Comparison of ENCODE assay signal across 11 cellular contexts in the genomic region with DNA sequence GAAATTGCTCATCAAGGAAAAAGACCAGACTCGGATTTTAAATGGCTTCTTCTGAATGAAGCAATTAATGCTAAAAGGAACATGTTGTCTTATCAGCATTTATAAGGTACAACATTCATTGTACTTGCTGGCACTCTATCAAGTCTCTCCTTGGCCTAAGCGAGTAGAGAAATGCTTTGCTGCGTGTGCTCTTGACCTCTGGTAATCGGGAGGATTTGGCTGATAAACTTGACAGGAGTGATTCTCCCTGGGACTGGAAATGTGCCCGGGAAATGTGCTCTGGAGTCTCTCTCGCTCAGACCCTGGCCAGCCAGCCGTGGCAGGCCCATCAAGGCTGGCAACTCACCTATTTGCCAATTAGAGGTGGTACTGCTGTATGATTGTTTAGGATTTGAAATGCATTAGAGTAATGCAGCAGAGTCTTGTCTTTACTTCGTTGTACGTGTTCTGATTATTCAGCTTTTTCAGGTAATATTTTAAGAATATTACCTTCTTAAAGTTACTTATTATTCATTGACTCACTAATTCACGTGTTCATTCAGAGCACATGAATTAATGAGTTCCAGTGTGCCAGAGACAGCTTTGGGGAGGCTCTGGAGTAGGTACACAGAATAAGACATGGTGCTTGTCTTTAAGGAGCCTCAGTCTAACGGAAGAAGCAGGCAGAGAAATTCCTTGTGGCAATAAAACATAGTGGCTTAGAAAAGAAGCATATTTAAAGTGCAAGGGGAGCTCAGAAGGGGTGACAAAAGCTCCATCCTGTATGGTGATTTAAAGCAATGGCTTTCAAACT. TPM values are rescaled to one million over a fixed set of nuclear protein-coding genes. Genes with fewer than 3 reads are reported as not detected.
DNase-seq lines count a peak whose midpoint lies in the region; ATAC-seq and TF ChIP-seq lines count a peak whose summit lies in the region.
"Had no signal": no experiment of that assay in that cellular context is flagged by ENCODE, and none has a peak within 500 bp of the region (broad histone marks: within the 10 kb centered on the region; RNA-seq: fewer than 3 reads in every experiment).

No MANE protein-coding gene starts in this region.

- no peak overlapping the region for H3K9ac ChIP-seq in duodenal mucosa (ENCODE audit: low read depth in 1 of 2, low read length in 2 of 2)

- H3K4me3 ChIP-seq in duodenal mucosa (ENCODE audit: low read depth in 1 of 2, low read length in 2 of 2) (peak overlapping the region; percentile 14 to 36), lung (no peak overlapping the region), testis (no peak overlapping the region)

- H3K9me3 ChIP-seq in duodenal mucosa (ENCODE audit: control insufficient read depth in 1 of 2, low read length in 2 of 2) (peaks cover 0 to 8% of the 10 kb centered on the region in 2 donors), lung (ENCODE audit: control insufficient read depth in 2 of 2, insufficient read depth in 1 of 2, low read length in 1 of 2) (peaks cover 3 to 7% of the 10 kb centered on the region in 2 donors), testis (no peaks in the 10 kb centered on the region)

- no peak overlapping the region for H3K27ac ChIP-seq in duodenal mucosa (ENCODE audit: low read depth, low read length)
- H3K27ac ChIP-seq in lung (ENCODE audit: low read depth in 1 of 2, low read length in 1 of 2) = peak overlapping the region; percentile 41 to 73
- peak overlapping the region; percentile 52 to 81 for H3K27ac ChIP-seq in testis
- H3K27ac ChIP-seq: neutrophil had no signal

- intact Hi-C loops in testis (cut with DNase I; ENCODE audit: low total_unique reads) = no loop called here

- TF ChIP-seq CTCF in lung (IDR thresholded peaks at IDR 0.05; ENCODE audit: control extremely low read depth, extremely low read depth) = no peak
- no peak for TF ChIP-seq CTCF in testis (IDR thresholded peaks at IDR 0.05)

- no peaks in the 10 kb centered on the region for H3K36me3 ChIP-seq in duodenal mucosa (ENCODE audit: control insufficient read depth in 1 of 2, insufficient read depth in 2 of 2, low read length in 2 of 2)
- no peaks in the 10 kb centered on the region for H3K36me3 ChIP-seq in lung (ENCODE audit: control insufficient read depth in 2 of 2, insufficient read depth in 2 of 2, low read length in 2 of 2)
- no peaks in the 10 kb centered on the region for H3K36me3 ChIP-seq in testis (ENCODE audit: low read depth, missing control alignments)
- H3K36me3 ChIP-seq: neutrophil had no signal

- H3K27me3 ChIP-seq in duodenal mucosa (ENCODE audit: control insufficient read depth in 1 of 2, insufficient read depth in 2 of 2, low read length in 2 of 2) (no peaks in the 10 kb centered on the region), lung (ENCODE audit: control insufficient read depth, insufficient read depth) (no peaks in the 10 kb centered on the region), testis (no peaks in the 10 kb centered on the region)
- H3K27me3 ChIP-seq: neutrophil had no signal

- ATAC-seq in lung (ENCODE audit: insufficient read depth, low FRiP score) (peak; percentile 27), GM19035 (IDR thresholded peaks at IDR 0.05; ENCODE audit: unreplicated experiment) (no peak)

- TF ChIP-seq POLR2A in testis (IDR thresholded peaks at IDR 0.05) = no peak

- H3K4me1 ChIP-seq in duodenal mucosa (ENCODE audit: control insufficient read depth in 1 of 2, insufficient read depth in 2 of 2, low read length in 2 of 2) (peaks cover 0 to 17% of the 10 kb centered on the region in 2 donors), lung (ENCODE audit: control insufficient read depth in 2 of 2, insufficient read depth in 2 of 2, low read length in 2 of 2) (peaks cover 0 to 5% of the 10 kb centered on the region in 2 donors), testis (peaks cover 28% of the 10 kb centered on the region)

- peak; percentile 36 for DNase-seq in NCI-H226
- DNase-seq in lung (ENCODE audit: low spot score) = peak; percentile 31
- peak; percentile 65 for DNase-seq in testis
- no peak for DNase-seq in NCI-H526 treated with DMSO at 0.1 percent for 48 hours (lab: John Stamatoyannopoulos, UW)
- no peak for DNase-seq in NCI-H2107 treated with DMSO at 0.1 percent for 48 hours (lab: John Stamatoyannopoulos, UW; ENCODE audit: unreplicated experiment)
- no peak for DNase-seq in amniotic stem cell (lab: John Stamatoyannopoulos, UW)
- DNase-seq: activated CD4-positive, alpha-beta T cell treated with anti-CD3 and anti-CD28 coated beads, Interleukin-2, amount 50 U/mL, for 1 hour; NCI-H2029 treated with DMSO at 0.1 percent for 48 hours had no signal

- WGBS in lung, 2 donors = 47 to 71% methylated on average over 11 of the region's 11 CpGs
- 29 to 51% methylated on average over 11 of the region's 11 CpGs for WGBS in testis, 2 donors

RNA-seq across cellular contexts. Expression of a gene that starts 48.0 kb away (rescaled TPM):
- total RNA-seq in lung (10 to 100 TPM; 10.5 to 13.8 TPM), testis (10 to 100 TPM; 15.9 to 25.2 TPM)
- polyA plus RNA-seq in lung (1 to 10 TPM; 3.7 to 8.3 TPM), testis (ENCODE audit: insufficient read depth, low read depth, low replicate concordance) (15.5 TPM)

Comparison
In these comparisons a context has a peak if more than half of its experiments do, and no peak if none do; other contexts are left out.
1. DNase-seq: peak in NCI-H226 (single experiment), lung (single experiment) and testis (single experiment); none in NCI-H526 treated with DMSO at 0.1 percent for 48 hours (single experiment), NCI-H2107 treated with DMSO at 0.1 percent for 48 hours (single experiment) and amniotic stem cell (single experiment).
2. H3K4me3 ChIP-seq: peak in duodenal mucosa (2 of 2); none in lung (single experiment) and testis (0 of 2).